ENCODE assay signal across 22 cellular contexts in the genomic region with DNA sequence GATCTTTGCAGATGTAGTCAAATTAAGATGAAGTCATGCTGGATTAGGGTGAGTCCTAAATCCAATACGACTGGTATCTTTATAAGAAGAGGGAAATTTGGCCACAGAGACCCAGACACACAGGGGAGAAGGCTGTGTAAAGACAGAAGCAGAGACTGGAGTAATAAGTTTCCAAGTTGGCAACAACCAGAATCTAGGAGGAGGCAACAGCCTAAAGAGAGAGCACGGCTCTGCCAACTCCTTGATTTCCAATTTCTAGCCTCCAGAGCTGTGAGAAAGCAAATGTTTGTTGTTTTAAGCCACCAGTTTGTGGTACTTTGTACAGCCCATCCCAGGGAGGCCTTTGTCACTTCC.
"Had no signal": no experiment of that assay in that cellular context is flagged by ENCODE, and none has a peak within 500 bp of the region (broad histone marks: within the 10 kb centered on the region; RNA-seq: fewer than 3 reads in every experiment).

No MANE protein-coding gene starts in this region.

- ATAC-seq: activated CD8-positive, alpha-beta T cell treated with anti-CD3 and anti-CD28 coated beads, Interleukin-2, amount 10 ng/mL, durations not matched to agents 7 days and 5 days; activated naive CD8-positive, alpha-beta T cell treated with anti-CD3 and anti-CD28 coated beads, Interleukin-2, amount 50 U/mL, for 24 hours; activated T-cell treated with anti-CD3 and anti-CD28 coated beads, Interleukin-2, amount 50 U/mL, for 4 hours; left lobe of liver; naive thymus-derived CD4-positive, alpha-beta T cell; stimulated activated naive CD8-positive, alpha-beta T cell treated with anti-CD3 and anti-CD28 coated beads, Interleukin-15, Interleukin-2, amounts not matched to agents 100 U/mL and 50 U/mL, for 24 hours had no signal

- H3K4me3 ChIP-seq: cardiac muscle cell, dorsolateral prefrontal cortex, tibial nerve had no signal

- H3K36me3 ChIP-seq: cardiac muscle cell, neutrophil had no signal

- H3K9me3 ChIP-seq: neutrophil, SK-N-SH had no signal

- H3K27me3 ChIP-seq: cardiac muscle cell, dorsolateral prefrontal cortex, neutrophil, tibial nerve had no signal

- H3K27ac ChIP-seq: cardiac muscle cell, epithelial cell of prostate, neutrophil, tibial nerve had no signal

- DNase-seq: activated CD4-positive, alpha-beta T cell treated with anti-CD3 and anti-CD28 coated beads, Interleukin-2, amount 10 ng/mL, durations not matched to agents 24 days and 14 days; activated CD4-positive, CD25-positive, alpha-beta regulatory T cell; activated CD8-positive, alpha-beta T cell treated with anti-CD3 and anti-CD28 coated beads, Interleukin-2, amount 10 ng/mL, durations not matched to agents 7 days and 5 days; activated effector memory CD4-positive, alpha-beta T cell treated with Interleukin-2 at 50 U/mL for 16 hours; activated naive CD4-positive, alpha-beta T cell treated with anti-CD3 and anti-CD28 coated beads, Interleukin-2, amount 10 ng/mL, durations not matched to agents 7 days and 5 days; activated naive CD8-positive, alpha-beta T cell treated with anti-CD3 and anti-CD28 coated beads, Interleukin-2, amount 50 U/mL, for 24 hours; activated T-cell treated with anti-CD3 and anti-CD28 coated beads, Interleukin-2, amount 50 U/mL, for 4 hours; dorsolateral prefrontal cortex; foreskin melanocyte; glutamatergic neuron; hypothalamus; islet precursor cell; naive thymus-derived CD4-positive, alpha-beta T cell; SK-N-SH; stimulated activated CD4-positive, alpha-beta T cell treated with anti-CD3 and anti-CD28 coated beads, Interleukin-12 subunit alpha, Interleukin-12 subunit beta, amount 100 ng/mL, for 4 hours; stimulated activated CD4-positive, alpha-beta T cell treated with anti-CD3 and anti-CD28 coated beads, Interleukin-1b, Interleukin-23, amount 100 ng/mL, for 48 hours; stimulated activated naive CD8-positive, alpha-beta T cell treated with anti-CD3 and anti-CD28 coated beads, Interleukin-15, Interleukin-2, amounts not matched to agents 100 U/mL and 50 U/mL, for 24 hours had no signal
